1 cellular context compared by ENCODE assay signal in genomic region chr4:128287871-128288688, GRCh38.
A peak's percentile ranks its signal among the peaks of the same experiment; 100 is the strongest.
TF ChIP-seq lines count a peak whose summit lies in the region.

No MANE protein-coding gene starts in this region.

TF ChIP-seq in K562, 482 proteins besides CTCF, POLR2A, EP300 and RAD21 (continued from another document and continues in another):
- TF ChIP-seq E4F1 (CRISPR knock-in tag; IDR thresholded peaks at IDR 0.05; ENCODE audit: borderline replicate concordance): no peak
- TF ChIP-seq TCF15 (CRISPR knock-in tag; IDR thresholded peaks at IDR 0.05): no peak
- no peak for TF ChIP-seq AFF1 (IDR thresholded peaks at IDR 0.05; ENCODE audit: low read depth in 1 of 2, partially characterized antibody in 2 of 2)
- TF ChIP-seq IFI16 (CRISPR knock-in tag; IDR thresholded peaks at IDR 0.05): no peak
- no peak for TF ChIP-seq DLX4 (CRISPR knock-in tag; IDR thresholded peaks at IDR 0.05)
- TF ChIP-seq ZNF165 (CRISPR knock-in tag; IDR thresholded peaks at IDR 0.05; ENCODE audit: borderline replicate concordance): no peak
- peak; percentile 89 for TF ChIP-seq FOXP1 (CRISPR knock-in tag; IDR thresholded peaks at IDR 0.05)
- no peak for TF ChIP-seq SRSF3 (IDR thresholded peaks at IDR 0.05; ENCODE audit: insufficient read depth, low read length)
- peak; percentile 29; the same call in 1 of the 2 replicates for TF ChIP-seq DPF2 (IDR thresholded peaks at IDR 0.05)
- TF ChIP-seq ZNF121 (CRISPR knock-in tag; conservative IDR thresholded peaks at IDR 0.05): no peak
- no peak for TF ChIP-seq SIRT6 (IDR thresholded peaks at IDR 0.05; ENCODE audit: low read depth, low read length)
- TF ChIP-seq NFRKB (IDR thresholded peaks at IDR 0.05; ENCODE audit: low read depth): no peak
- peak in 1 of 2 experiments; percentile 82; a peak in 1 of 4 replicates for TF ChIP-seq FOXA3 (CRISPR knock-in tag; conservative IDR thresholded peaks at IDR 0.05 in 1 of 2, IDR thresholded peaks at IDR 0.05 in 1 of 2)
- TF ChIP-seq ZNF197 (CRISPR knock-in tag; IDR thresholded peaks at IDR 0.05; ENCODE audit: low read depth): no peak
- TF ChIP-seq ZNF384 (IDR thresholded peaks at IDR 0.05; ENCODE audit: low read depth, low read length): peak; percentile 41; the same call in 1 of the 2 replicates
- TF ChIP-seq MAX (CRISPR knock-in tag; IDR thresholded peaks at IDR 0.05): peak; percentile 100
- TF ChIP-seq NCOA6 (IDR thresholded peaks at IDR 0.05): no peak
- peak in 1 of 2 experiments; percentile 67; a peak in 2 of 4 replicates for TF ChIP-seq MLLT1 (IDR thresholded peaks at IDR 0.05)
- no peak for TF ChIP-seq ZNF77 (CRISPR knock-in tag; IDR thresholded peaks at IDR 0.05)
- TF ChIP-seq E2F6 (IDR thresholded peaks at IDR 0.05; ENCODE audit: borderline replicate concordance in 1 of 2, extremely low read depth in 1 of 2, insufficient read depth in 1 of 2, insufficient read length in 1 of 2, low read depth in 1 of 2, low read length in 1 of 2, poor library complexity in 1 of 2, severe bottlenecking in 1 of 2): peak; percentile 97 to 99
- TF ChIP-seq ZBTB11 (CRISPR knock-in tag; IDR thresholded peaks at IDR 0.05): 0 out of 6 replicates have a peak, but pooled peaks of 1 of the 3 experiments have one; percentile 34
- no peak for TF ChIP-seq THAP7 (CRISPR knock-in tag; IDR thresholded peaks at IDR 0.05)
- TF ChIP-seq GATAD2A (IDR thresholded peaks at IDR 0.05): peak; percentile 66; the same call in 1 of the 2 replicates
- no peak for TF ChIP-seq MXD1 (CRISPR knock-in tag; IDR thresholded peaks at IDR 0.05; ENCODE audit: borderline replicate concordance, poor library complexity, severe bottlenecking)
- no peak for TF ChIP-seq ZNF140 (CRISPR knock-in tag; IDR thresholded peaks at IDR 0.05)
- TF ChIP-seq ZFPM2 (CRISPR knock-in tag; IDR thresholded peaks at IDR 0.05): no peak
- no peak for TF ChIP-seq EWSR1 (IDR thresholded peaks at IDR 0.05; ENCODE audit: borderline replicate concordance, low read depth, partially characterized antibody)
- no peak for TF ChIP-seq GATA2 (CRISPR knock-in tag; IDR thresholded peaks at IDR 0.05)
- TF ChIP-seq GATAD2B (IDR thresholded peaks at IDR 0.05; ENCODE audit: borderline replicate concordance): peak; percentile 42; the same call in 1 of the 2 replicates
- TF ChIP-seq POLR2H (tag; IDR thresholded peaks at IDR 0.05; ENCODE audit: low read depth): peak; percentile 35; the same call in 1 of the 2 replicates
- no peak for TF ChIP-seq NR3C1 (CRISPR knock-in tag; IDR thresholded peaks at IDR 0.05)
- no peak for TF ChIP-seq SNAPC5 (CRISPR knock-in tag; IDR thresholded peaks at IDR 0.05)
- TF ChIP-seq JUN (IDR thresholded peaks at IDR 0.05; ENCODE audit: borderline replicate concordance, low read depth, low read length): peak; percentile 45; the same call in 1 of the 2 replicates
- no peak for TF ChIP-seq JUN (CRISPR knock-in tag; IDR thresholded peaks at IDR 0.05; ENCODE audit: borderline replicate concordance)
- no peak for TF ChIP-seq GTF2A2 (tag; IDR thresholded peaks at IDR 0.05)
- TF ChIP-seq ID3 (CRISPR knock-in tag; IDR thresholded peaks at IDR 0.05): no peak
- TF ChIP-seq ID3 (tag; IDR thresholded peaks at IDR 0.05): no peak; the same call in 1 of the 2 replicates
- TF ChIP-seq ZNF133 (CRISPR knock-in tag; IDR thresholded peaks at IDR 0.05): no peak
- peak; percentile 18; the same call in 1 of the 2 replicates for TF ChIP-seq GABPA (tag; conservative IDR thresholded peaks at IDR 0.05; ENCODE audit: low read depth)
- TF ChIP-seq ZNF655 (CRISPR knock-in tag; IDR thresholded peaks at IDR 0.05): no peak
- TF ChIP-seq RBM14 (IDR thresholded peaks at IDR 0.05; ENCODE audit: borderline replicate concordance, insufficient read depth, low read depth, low read length): 0 out of 2 replicates have a peak, but pooled peaks have one; percentile 12
- TF ChIP-seq ZBTB17 (CRISPR knock-in tag; IDR thresholded peaks at IDR 0.05): peak; percentile 48; the same call in 1 of the 2 replicates
- no peak for TF ChIP-seq ARID3A (IDR thresholded peaks at IDR 0.05; ENCODE audit: borderline replicate concordance, low read depth, low read length)
- TF ChIP-seq SMARCC2 (IDR thresholded peaks at IDR 0.05; ENCODE audit: low read depth): no peak
